2 cellular contexts compared by ENCODE assay signal in genomic region chr1:90176530-90176929, GRCh38.
TF ChIP-seq lines count a peak whose summit lies in the region.

No MANE protein-coding gene starts in this region.

TF ChIP-seq in GM23338, 12 proteins besides CTCF, POLR2A, EP300 and RAD21:
- TF ChIP-seq POLR2AphosphoS5 (IDR thresholded peaks at IDR 0.05; ENCODE audit: low read depth) (no peak), ZNF331 (CRISPR knock-in tag; IDR thresholded peaks at IDR 0.05; ENCODE audit: low read depth) (no peak), CREB1 (CRISPR knock-in tag; IDR thresholded peaks at IDR 0.05; ENCODE audit: low read depth) (no peak), JUNB (IDR thresholded peaks at IDR 0.05; ENCODE audit: unreplicated experiment) (no peak), STAT1 (IDR thresholded peaks at IDR 0.05; ENCODE audit: unreplicated experiment) (no peak), REST (IDR thresholded peaks at IDR 0.05; ENCODE audit: unreplicated experiment) (no peak), ZNF462 (CRISPR knock-in tag; IDR thresholded peaks at IDR 0.05) (no peak), NANOG (IDR thresholded peaks at IDR 0.05; ENCODE audit: borderline replicate concordance) (no peak), ETS1 (IDR thresholded peaks at IDR 0.05) (no peak), EZH2 (IDR thresholded peaks at IDR 0.05; ENCODE audit: low read depth, unreplicated experiment) (no peak)

TF ChIP-seq in GM12878, 131 proteins besides CTCF, POLR2A, EP300 and RAD21:
- TF ChIP-seq BCLAF1 (IDR thresholded peaks at IDR 0.05) (no peak), MTA2 (IDR thresholded peaks at IDR 0.05; ENCODE audit: low read depth) (0 out of 2 replicates have a peak, but pooled peaks have one; percentile 20)
